9 cellular contexts compared by ENCODE assay signal in the genomic region with DNA sequence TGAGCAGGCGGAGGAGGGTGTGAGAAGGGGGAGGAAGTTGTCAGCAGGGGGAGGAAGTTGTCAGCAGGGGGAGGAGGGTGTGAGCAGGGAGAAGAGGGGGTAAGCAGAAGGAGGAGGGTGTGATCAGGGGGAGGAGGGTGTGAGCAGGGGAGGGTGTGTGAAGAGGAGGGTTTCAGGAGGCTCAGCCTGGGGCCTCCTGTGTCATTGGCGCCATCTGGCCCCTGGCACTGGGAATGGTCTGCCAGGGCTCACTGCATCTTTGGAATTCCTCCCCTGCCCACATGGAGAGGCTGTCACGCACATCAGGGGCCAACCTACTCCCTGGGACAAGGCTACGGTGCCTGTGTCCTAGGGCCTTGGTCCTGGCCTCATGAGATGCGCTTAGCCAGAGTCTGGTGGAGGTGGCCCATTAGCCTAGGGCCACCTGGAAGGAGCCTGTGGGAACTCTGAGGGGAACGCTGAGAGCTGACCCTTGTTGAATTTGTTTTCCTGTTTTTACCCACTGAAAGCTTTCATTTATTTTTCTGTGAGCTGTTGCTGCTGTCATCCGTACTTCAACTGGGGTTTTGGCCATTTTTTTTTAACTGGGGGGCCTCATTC. TPM values are rescaled to one million over a fixed set of nuclear protein-coding genes. Genes with fewer than 3 reads are reported as not detected.
DNase-seq lines count a peak whose midpoint lies in the region; ATAC-seq and TF ChIP-seq lines count a peak whose summit lies in the region.
"Had no signal": no experiment of that assay in that cellular context is flagged by ENCODE, and none has a peak within 500 bp of the region (broad histone marks: within the 10 kb centered on the region; RNA-seq: fewer than 3 reads in every experiment).

No MANE protein-coding gene starts in this region.

- no peak overlapping the region for H3K27ac Mint-ChIP-seq in activated T-helper 2 cell treated with anti-CD3 and anti-CD28 coated beads, Interferon-gamma antibody, Interleukin-2, Interleukin-4, amounts not matched to agents 10 μg/mL and 5 μg/mL and 100 μg/mL, durations not matched to agents 14 hours and 24 hours and 36 hours
- H3K27ac Mint-ChIP-seq: activated naive CD8-positive, alpha-beta T cell had no signal

- ATAC-seq in GM18502 (IDR thresholded peaks at IDR 0.05; ENCODE audit: poor library complexity, unreplicated experiment) = no peak
- ATAC-seq in HG03280 (IDR thresholded peaks at IDR 0.05; ENCODE audit: unreplicated experiment) = no peak

- no peaks in the 10 kb centered on the region for H3K36me3 Mint-ChIP-seq in activated T-helper 2 cell treated with anti-CD3 and anti-CD28 coated beads, Interferon-gamma antibody, Interleukin-2, Interleukin-4, amounts not matched to agents 10 μg/mL and 5 μg/mL and 100 μg/mL, durations not matched to agents 14 hours and 24 hours and 36 hours (ENCODE audit: low read depth)
- H3K36me3 Mint-ChIP-seq: activated naive CD8-positive, alpha-beta T cell had no signal

- DNase-seq in ELR (ENCODE audit: low read depth) (peak; percentile 69), NCI-H2081 treated with DMSO at 0.1 percent for 48 hours (lab: John Stamatoyannopoulos, UW) (peak; percentile 15), islet precursor cell (peak; percentile 60)
- DNase-seq in activated T-helper 2 cell treated with anti-CD3 and anti-CD28 coated beads, Interferon-gamma antibody, Interleukin-2, Interleukin-4, amounts not matched to agents 10 μg/mL and 5 μg/mL and 100 μg/mL, durations not matched to agents 14 hours and 24 hours and 36 hours (ENCODE audit: low spot score) = peak; percentile 7
- DNase-seq in stimulated activated naive CD4-positive, alpha-beta T cell (lab: John Stamatoyannopoulos, UW) = no peak

- no peak overlapping the region for H3K27ac ChIP-seq in 22Rv1

- H3K4me3 Mint-ChIP-seq in activated T-helper 2 cell treated with anti-CD3 and anti-CD28 coated beads, Interferon-gamma antibody, Interleukin-2, Interleukin-4, amounts not matched to agents 10 μg/mL and 5 μg/mL and 100 μg/mL, durations not matched to agents 14 hours and 24 hours and 36 hours (ENCODE audit: low read depth) = no peak overlapping the region

- peak; percentile 30 for TF ChIP-seq CTCF in 22Rv1 (IDR thresholded peaks at IDR 0.05)

- H3K9me3 Mint-ChIP-seq in activated T-helper 2 cell treated with anti-CD3 and anti-CD28 coated beads, Interferon-gamma antibody, Interleukin-2, Interleukin-4, amounts not matched to agents 10 μg/mL and 5 μg/mL and 100 μg/mL, durations not matched to agents 14 hours and 24 hours and 36 hours = no peaks in the 10 kb centered on the region

- peaks cover 5% of the 10 kb centered on the region for H3K4me1 Mint-ChIP-seq in activated T-helper 2 cell treated with anti-CD3 and anti-CD28 coated beads, Interferon-gamma antibody, Interleukin-2, Interleukin-4, amounts not matched to agents 10 μg/mL and 5 μg/mL and 100 μg/mL, durations not matched to agents 14 hours and 24 hours and 36 hours (ENCODE audit: low read depth)

- H3K27me3 Mint-ChIP-seq in activated T-helper 2 cell treated with anti-CD3 and anti-CD28 coated beads, Interferon-gamma antibody, Interleukin-2, Interleukin-4, amounts not matched to agents 10 μg/mL and 5 μg/mL and 100 μg/mL, durations not matched to agents 14 hours and 24 hours and 36 hours (ENCODE audit: low read depth) = peaks cover 21% of the 10 kb centered on the region

- intact Hi-C loops in activated T-helper 2 cell treated with anti-CD3 and anti-CD28 coated beads, Interferon-gamma antibody, Interleukin-2, Interleukin-4, amounts not matched to agents 10 μg/mL and 5 μg/mL and 100 μg/mL, durations not matched to agents 14 hours and 24 hours and 36 hours (cut with micrococcal nuclease) = loop anchor here (1.0 kb wide), 1 partner anchor 66 kb away; no protein-coding TSS in a partner anchor

RNA-seq across cellular contexts. Expression of a gene that starts 18.0 kb away (rescaled TPM):
- total RNA-seq in activated T-helper 2 cell treated with anti-CD3 and anti-CD28 coated beads, Interferon-gamma antibody, Interleukin-2, Interleukin-4, amounts not matched to agents 10 μg/mL and 5 μg/mL and 100 μg/mL, durations not matched to agents 14 hours and 24 hours and 36 hours = 1.9 and 2.1 TPM in 2 replicates

Comparison
In these comparisons a context has a peak if more than half of its experiments do, and no peak if none do; other contexts are left out.
1. DNase-seq: peak in ELR (single experiment), NCI-H2081 treated with DMSO at 0.1 percent for 48 hours (single experiment), activated T-helper 2 cell treated with anti-CD3 and anti-CD28 coated beads, Interferon-gamma antibody, Interleukin-2, Interleukin-4, amounts not matched to agents 10 μg/mL and 5 μg/mL and 100 μg/mL, durations not matched to agents 14 hours and 24 hours and 36 hours (single experiment) and islet precursor cell (single experiment); none in stimulated activated naive CD4-positive, alpha-beta T cell (0 of 6).